8 cellular contexts compared by ENCODE assay signal in genomic region chr1:207866471-207867135, GRCh38. TPM values are rescaled to one million over a fixed set of nuclear protein-coding genes. Genes with fewer than 3 reads are reported as not detected.
DNase-seq lines count a peak whose midpoint lies in the region; ATAC-seq and TF ChIP-seq lines count a peak whose summit lies in the region.

No MANE protein-coding gene starts in this region.

- no peak overlapping the region for H3K27ac Mint-ChIP-seq in osteocyte (ENCODE audit: unreplicated experiment)

- H3K9ac ChIP-seq in SK-N-SH (no peak overlapping the region), subcutaneous abdominal adipose tissue (ENCODE audit: low read length in 5 of 5) (peak overlapping the region in 1 of 5 donors; percentile 87)

- peaks cover 19% of the 10 kb centered on the region for H3K4me1 Mint-ChIP-seq in osteocyte (ENCODE audit: unreplicated experiment)

- no peak for TF ChIP-seq EP300 in SK-N-SH (IDR thresholded peaks at IDR 0.05; ENCODE audit: borderline replicate concordance in 1 of 2, low read depth in 1 of 2, low read length in 1 of 2)

- CTCF ChIA-PET in SK-N-SH (lab: Yijun Ruan, JAX) = interaction anchor here (1.1 to 10.8 kb wide), 5 partner anchors 14 to 266 kb away, joined by 3 to 181 read pairs (median 5); no protein-coding TSS in a partner anchor

- H3K36me3 ChIP-seq in SK-N-SH (replicated peaks in 1 of 2; ENCODE audit: control insufficient read depth in 1 of 2, insufficient read depth in 2 of 2, low read length in 1 of 2) (peaks cover 0 to 36% of the 10 kb centered on the region in 2 experiments), ascending aorta (peaks cover 0 to 9% of the 10 kb centered on the region in 2 donors), subcutaneous abdominal adipose tissue (ENCODE audit: control insufficient read depth in 5 of 5, insufficient read depth in 5 of 5, low read length in 5 of 5) (peaks cover 2 to 24% (median 12%) of the 10 kb centered on the region in 5 donors)

- no peak overlapping the region for H3K4me3 Mint-ChIP-seq in osteocyte (ENCODE audit: unreplicated experiment)

- DNase-seq in SK-N-SH = peak; percentile 60
- DNase-seq in ascending aorta (ENCODE audit: low spot score in 2 of 2) = peak; percentile 47 to 91
- DNase-seq in kidney tubule cell (ENCODE audit: low spot score) = peak; percentile 17
- no peak for DNase-seq in NCI-H774 (lab: John Stamatoyannopoulos, UW)
- no peak for DNase-seq in osteocyte (ENCODE audit: extremely low spot score, unreplicated experiment)
- no peak for DNase-seq in activated effector memory CD4-positive, alpha-beta T cell treated with anti-CD3 and anti-CD28 coated beads, Interleukin-2, amount 50 U/mL, for 16 hours

- peaks cover 4% of the 10 kb centered on the region for H3K36me3 Mint-ChIP-seq in osteocyte (ENCODE audit: unreplicated experiment)

- no peaks in the 10 kb centered on the region for H3F3A ChIP-seq in SK-N-SH (replicated peaks; ENCODE audit: insufficient read depth)

- no peaks in the 10 kb centered on the region for H4K20me1 ChIP-seq in SK-N-SH (ENCODE audit: insufficient read depth)

- POLR2A ChIA-PET in SK-N-SH (lab: Yijun Ruan, JAX) = no interaction called here

- H3K4me1 ChIP-seq in SK-N-SH (ENCODE audit: control insufficient read depth in 1 of 2, insufficient read depth in 2 of 2, low read depth in 1 of 2, low read length in 1 of 2) = peaks cover 0 to 25% of the 10 kb centered on the region in 2 experiments; a peak in 2 of 4 replicates
- peaks cover 21 to 40% of the 10 kb centered on the region in 2 donors for H3K4me1 ChIP-seq in ascending aorta
- H3K4me1 ChIP-seq in subcutaneous abdominal adipose tissue (ENCODE audit: control insufficient read depth in 5 of 5, insufficient read depth in 5 of 5, low read length in 5 of 5) = peaks cover 16 to 65% (median 51%) of the 10 kb centered on the region in 5 donors

- no peaks in the 10 kb centered on the region for H3K27me3 Mint-ChIP-seq in osteocyte (ENCODE audit: unreplicated experiment)

- 0 out of 2 replicates have a peak overlapping the region, but pooled peaks have one; percentile 97 for H3K4me2 ChIP-seq in SK-N-SH

- H3K9me2 ChIP-seq in SK-N-SH = no peaks in the 10 kb centered on the region

- H3K27ac ChIP-seq in SK-N-SH (ENCODE audit: low read depth in 2 of 2, low read length in 1 of 2) = no peak overlapping the region
- peak overlapping the region; percentile 88 to 98 for H3K27ac ChIP-seq in ascending aorta
- H3K27ac ChIP-seq in subcutaneous abdominal adipose tissue (ENCODE audit: low read depth, low read length) = peak overlapping the region; percentile 86

- WGBS in SK-N-SH (ENCODE audit: low lambda C conversion rate) = 86% methylated on average over 9 of the region's 9 CpGs

- H3K79me2 ChIP-seq in SK-N-SH (ENCODE audit: insufficient read depth) = peaks cover 7% of the 10 kb centered on the region; the same call in 1 of the 2 replicates

- no peak for ATAC-seq in SK-N-SH treated with all-trans-retinoic acid at 6 μM for 48 hours

- TF ChIP-seq CTCF in SK-N-SH (IDR thresholded peaks at IDR 0.05) (no peak), ascending aorta (IDR thresholded peaks at IDR 0.05) (no peak), osteocyte (IDR thresholded peaks at IDR 0.05) (no peak)

- intact Hi-C loops in ascending aorta (cut with DNase I) = loop anchor here (1.0 to 10.0 kb wide), 4 partner anchors 19 to 376 kb away; partner anchors contain the start of gene PLXNA2

- TF ChIP-seq RAD21 in SK-N-SH (IDR thresholded peaks at IDR 0.05; ENCODE audit: low read length) = no peak

- no peaks in the 10 kb centered on the region for H3K9me3 ChIP-seq in SK-N-SH
- H3K9me3 ChIP-seq in ascending aorta = no peaks in the 10 kb centered on the region
- no peaks in the 10 kb centered on the region for H3K9me3 ChIP-seq in subcutaneous abdominal adipose tissue (ENCODE audit: control insufficient read depth in 5 of 5, low read length in 5 of 5)

- H3K4me3 ChIP-seq in SK-N-SH (ENCODE audit: low read depth in 2 of 2, low read length in 1 of 2) = no peak overlapping the region
- peak overlapping the region; percentile 86 to 98 for H3K4me3 ChIP-seq in ascending aorta
- peak overlapping the region in 3 of 5 donors; percentile 81 to 87 (median 85) for H3K4me3 ChIP-seq in subcutaneous abdominal adipose tissue (ENCODE audit: low read depth in 1 of 5, low read length in 5 of 5)

- H2AFZ ChIP-seq in SK-N-SH (ENCODE audit: low read depth) = no peak overlapping the region

- H3K27me3 ChIP-seq in SK-N-SH (ENCODE audit: insufficient read depth) = no peaks in the 10 kb centered on the region
- no peaks in the 10 kb centered on the region for H3K27me3 ChIP-seq in ascending aorta
- H3K27me3 ChIP-seq in subcutaneous abdominal adipose tissue (ENCODE audit: control insufficient read depth in 5 of 5, insufficient read depth in 4 of 5, low read length in 5 of 5) = peaks cover 0 to 5% (median 0%) of the 10 kb centered on the region in 5 donors

- H3K9me3 Mint-ChIP-seq in osteocyte (ENCODE audit: unreplicated experiment) = no peaks in the 10 kb centered on the region

TF ChIP-seq in SK-N-SH, 30 proteins besides CTCF, POLR2A, EP300 and RAD21:
- TF ChIP-seq SIN3A (IDR thresholded peaks at IDR 0.05; ENCODE audit: borderline replicate concordance, low read depth, low read length) (no peak), NFIC (IDR thresholded peaks at IDR 0.05; ENCODE audit: borderline replicate concordance) (no peak), POLR2AphosphoS5 (IDR thresholded peaks at IDR 0.05; ENCODE audit: low read depth, low read length) (no peak), MEF2A (IDR thresholded peaks at IDR 0.05; ENCODE audit: borderline replicate concordance, low read depth) (no peak)

TF ChIP-seq in SK-N-SH treated with all-trans-retinoic acid at 6 μM for 48 hours, 23 proteins besides CTCF, POLR2A, EP300 and RAD21:
- TF ChIP-seq ZFP3 (CRISPR knock-in tag; IDR thresholded peaks at IDR 0.05) (no peak), ESRRG (CRISPR knock-in tag; IDR thresholded peaks at IDR 0.05) (no peak), PATZ1 (CRISPR knock-in tag; IDR thresholded peaks at IDR 0.05; ENCODE audit: borderline replicate concordance) (no peak), TOX (CRISPR knock-in tag; IDR thresholded peaks at IDR 0.05; ENCODE audit: borderline replicate concordance) (no peak), BACH2 (CRISPR knock-in tag; IDR thresholded peaks at IDR 0.05; ENCODE audit: borderline replicate concordance) (no peak), ISL1 (CRISPR knock-in tag; IDR thresholded peaks at IDR 0.05) (no peak), ZNF565 (CRISPR knock-in tag; conservative IDR thresholded peaks at IDR 0.05; ENCODE audit: low read depth) (no peak), OSR1 (CRISPR knock-in tag; IDR thresholded peaks at IDR 0.05) (no peak), CREB5 (CRISPR knock-in tag; IDR thresholded peaks at IDR 0.05; ENCODE audit: low read depth) (no peak), ZNF8 (CRISPR knock-in tag; IDR thresholded peaks at IDR 0.05) (no peak)

RNA-seq across cellular contexts. Expression of gene CD34, which starts 44.3 kb away (rescaled TPM):
- polyA plus RNA-seq in SK-N-SH (2012; rRNA removed) = 0.59 and 0.62 TPM in 2 replicates
- polyA plus RNA-seq in SK-N-SH (2012; cell fraction: cytosol; rRNA removed) = 0.33 and 0.43 TPM in 2 replicates
- polyA plus RNA-seq in SK-N-SH (2012; cell fraction: nucleus; rRNA removed) = 0.42 and 0.54 TPM in 2 replicates
- total RNA-seq in ascending aorta (142 TPM), osteocyte (not detected in 2 replicates)

Comparison
In these comparisons a context has a peak if more than half of its experiments do, and no peak if none do; other contexts are left out.
1. DNase-seq: peak in SK-N-SH (single experiment), ascending aorta (2 of 2) and kidney tubule cell (single experiment); none in NCI-H774 (single experiment), osteocyte (single experiment) and activated effector memory CD4-positive, alpha-beta T cell treated with anti-CD3 and anti-CD28 coated beads, Interleukin-2, amount 50 U/mL, for 16 hours (single experiment).
2. H3K27ac ChIP-seq: peak in ascending aorta (2 of 2) and subcutaneous abdominal adipose tissue (single experiment); none in SK-N-SH (0 of 2).
3. H3K4me3 ChIP-seq: peak in ascending aorta (2 of 2) and subcutaneous abdominal adipose tissue (3 of 5); none in SK-N-SH (0 of 2).
4. RNA of gene CD34, which starts 44.3 kb away (total RNA-seq): 142 TPM in ascending aorta (single experiment); not detected in osteocyte; every median in the first group is over 100 times any median in the second.